ENCODE assay signal across 17 cellular contexts in the genomic region with DNA sequence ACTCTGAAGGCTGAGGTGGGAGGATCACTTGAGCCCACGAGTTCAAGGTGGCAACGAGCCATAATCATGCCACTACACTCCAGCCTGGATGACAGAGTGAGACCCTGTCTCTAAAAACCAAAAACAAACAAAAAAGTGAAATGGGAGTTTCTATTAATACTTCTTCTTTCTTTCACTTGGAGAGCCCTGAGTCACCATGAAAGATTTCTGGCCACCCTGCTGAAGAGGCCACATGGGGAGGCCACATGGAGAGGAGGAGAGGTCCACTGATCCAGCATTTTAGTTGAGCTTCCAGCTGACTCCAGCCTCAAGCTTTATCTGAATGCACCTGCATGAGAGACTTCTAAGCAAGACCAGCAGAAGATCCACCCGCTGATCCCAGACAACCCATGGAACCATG.
"Had no signal": no experiment of that assay in that cellular context is flagged by ENCODE, and none has a peak within 500 bp of the region (broad histone marks: within the 10 kb centered on the region; RNA-seq: fewer than 3 reads in every experiment).

No MANE protein-coding gene starts in this region.

- DNase-seq: activated CD4-positive, alpha-beta T cell treated with anti-CD3 and anti-CD28 coated beads, Interleukin-2, amount 10 ng/mL, durations not matched to agents 7 days and 5 days; activated naive CD4-positive, alpha-beta T cell treated with anti-CD3 and anti-CD28 coated beads, Interleukin-2, amount 10 ng/mL, durations not matched to agents 7 days and 5 days; effector memory CD4-positive, alpha-beta T cell; islet precursor cell; mucosa of descending colon; naive thymus-derived CD4-positive, alpha-beta T cell; ovary; stimulated activated CD4-positive, alpha-beta T cell treated with anti-CD3 and anti-CD28 coated beads, Interleukin-1b, Interleukin-23, amount 100 ng/mL, for 48 hours; SW 1271; thyroid gland had no signal

- H3K4me1 Mint-ChIP-seq: activated CD4-positive, alpha-beta T cell treated with anti-CD3 and anti-CD28 coated beads, Interleukin-2, amount 10 ng/mL, durations not matched to agents 7 days and 5 days; activated naive CD4-positive, alpha-beta T cell treated with anti-CD3 and anti-CD28 coated beads, Interleukin-2, amount 10 ng/mL, durations not matched to agents 7 days and 5 days; activated T-helper 17 cell treated with anti-CD3 and anti-CD28 coated beads, Interleukin-2, amount 50 U/mL, for 72 hours; central memory CD8-positive, alpha-beta T cell; memory B cell had no signal

- H3K4me3 Mint-ChIP-seq: activated CD4-positive, alpha-beta T cell treated with anti-CD3 and anti-CD28 coated beads, Interleukin-2, amount 10 ng/mL, durations not matched to agents 7 days and 5 days; activated naive CD4-positive, alpha-beta T cell treated with anti-CD3 and anti-CD28 coated beads, Interleukin-2, amount 10 ng/mL, durations not matched to agents 7 days and 5 days; activated T-helper 17 cell treated with anti-CD3 and anti-CD28 coated beads, Interleukin-2, amount 50 U/mL, for 72 hours; central memory CD8-positive, alpha-beta T cell; dendritic cell treated with granulocyte-macrophage colony-stimulating factor and Interleukin-4, amounts not matched to agents 40 ng/mL and 50 ng/mL, for 4 days; memory B cell; naive thymus-derived CD4-positive, alpha-beta T cell had no signal

- H3K27ac Mint-ChIP-seq: activated CD4-positive, alpha-beta T cell treated with anti-CD3 and anti-CD28 coated beads, Interleukin-2, amount 10 ng/mL, durations not matched to agents 7 days and 5 days; activated naive CD4-positive, alpha-beta T cell treated with anti-CD3 and anti-CD28 coated beads, Interleukin-2, amount 10 ng/mL, durations not matched to agents 7 days and 5 days; activated T-helper 17 cell treated with anti-CD3 and anti-CD28 coated beads, Interleukin-2, amount 50 U/mL, for 72 hours; dendritic cell treated with granulocyte-macrophage colony-stimulating factor and Interleukin-4, amounts not matched to agents 40 ng/mL and 50 ng/mL, for 4 days; memory B cell had no signal

- H3K36me3 ChIP-seq: gastroesophageal sphincter, ovary, thyroid gland had no signal

- H3K4me3 ChIP-seq: gastroesophageal sphincter, mucosa of descending colon, ovary, thyroid gland had no signal

- H3K9me3 Mint-ChIP-seq: activated CD4-positive, alpha-beta T cell treated with anti-CD3 and anti-CD28 coated beads, Interleukin-2, amount 10 ng/mL, durations not matched to agents 7 days and 5 days; activated naive CD4-positive, alpha-beta T cell treated with anti-CD3 and anti-CD28 coated beads, Interleukin-2, amount 10 ng/mL, durations not matched to agents 7 days and 5 days; activated T-helper 17 cell treated with anti-CD3 and anti-CD28 coated beads, Interleukin-2, amount 50 U/mL, for 72 hours; central memory CD8-positive, alpha-beta T cell; dendritic cell treated with granulocyte-macrophage colony-stimulating factor and Interleukin-4, amounts not matched to agents 40 ng/mL and 50 ng/mL, for 4 days; memory B cell; naive thymus-derived CD4-positive, alpha-beta T cell had no signal

- H3K27ac ChIP-seq: gastroesophageal sphincter, ovary, thyroid gland had no signal

- H3K9me3 ChIP-seq: gastroesophageal sphincter, mucosa of descending colon, ovary, thyroid gland had no signal

- H3K4me1 ChIP-seq: gastroesophageal sphincter, thyroid gland had no signal

- H3K27me3 ChIP-seq: gastroesophageal sphincter, ovary, thyroid gland had no signal

- ATAC-seq: activated T-helper 17 cell treated with anti-CD3 and anti-CD28 coated beads, Interleukin-2, amount 50 U/mL, for 72 hours; gastroesophageal sphincter; left lobe of liver; mucosa of descending colon; naive thymus-derived CD4-positive, alpha-beta T cell; sciatic nerve had no signal

- H3K36me3 Mint-ChIP-seq: activated naive CD4-positive, alpha-beta T cell treated with anti-CD3 and anti-CD28 coated beads, Interleukin-2, amount 10 ng/mL, durations not matched to agents 7 days and 5 days; memory B cell; naive thymus-derived CD4-positive, alpha-beta T cell had no signal
